ENCODE assay signal across 11 cellular contexts in the genomic region with DNA sequence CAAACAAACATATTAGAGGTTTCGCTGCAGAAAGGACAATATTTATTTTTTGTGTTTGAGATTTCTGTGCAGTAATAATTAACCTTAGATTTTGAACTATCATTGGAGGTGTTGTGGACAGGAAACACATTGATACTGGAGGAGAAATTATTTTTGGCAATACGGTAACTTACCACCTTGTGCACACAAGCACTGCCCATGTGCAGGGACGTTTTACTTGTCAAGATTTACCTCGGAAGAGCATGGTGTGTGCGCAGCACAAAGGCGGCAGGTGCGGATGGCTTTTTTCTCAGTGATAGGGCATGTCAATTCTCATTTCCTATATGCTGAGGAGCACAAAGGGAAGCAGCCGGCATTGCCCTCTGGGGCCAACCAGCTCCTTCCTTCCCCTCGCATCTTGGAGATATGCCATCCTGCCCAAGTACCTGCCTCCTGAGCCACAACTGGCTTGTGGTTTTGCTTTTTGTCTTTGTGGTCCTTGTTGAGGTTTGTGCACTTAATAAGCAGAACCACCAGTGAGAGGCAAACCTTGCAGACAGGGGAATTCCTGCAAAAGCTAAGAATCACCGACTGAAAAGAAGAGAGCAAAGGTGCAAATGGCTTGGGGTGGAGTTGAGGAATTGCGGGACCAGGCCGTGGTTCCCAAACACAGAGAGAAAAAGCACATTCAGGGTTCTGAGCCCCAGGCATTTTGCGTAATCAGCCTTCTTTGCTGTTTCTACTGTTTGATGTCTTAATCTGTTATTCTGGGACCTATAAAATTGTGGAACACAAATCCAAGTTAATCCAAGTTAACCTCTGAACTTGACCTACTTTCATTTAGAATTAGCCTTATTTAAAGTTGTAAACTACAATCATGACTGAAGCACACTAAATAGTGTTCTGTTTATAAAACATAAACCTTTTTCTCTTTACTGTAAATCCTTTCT. TPM values are rescaled to one million over a fixed set of nuclear protein-coding genes. Genes with fewer than 3 reads are reported as not detected.
DNase-seq lines count a peak whose midpoint lies in the region; ATAC-seq and TF ChIP-seq lines count a peak whose summit lies in the region.
"Had no signal": no experiment of that assay in that cellular context is flagged by ENCODE, and none has a peak within 500 bp of the region (broad histone marks: within the 10 kb centered on the region; RNA-seq: fewer than 3 reads in every experiment).

No MANE protein-coding gene starts in this region.

- no peak overlapping the region for H3K4me3 ChIP-seq in GM06990 (replicated peaks; ENCODE audit: low read depth, low read length)
- H3K4me3 ChIP-seq in endocrine pancreas (ENCODE audit: control insufficient read depth, insufficient read depth, low read length): peak overlapping the region; percentile 1

- DNase-seq in GM06990 (ENCODE audit: extremely low read depth, insufficient read length) (peak; percentile 3), KBM-7 (peak; percentile 70), GM13976 (ENCODE audit: low spot score) (no peak), NCI-H524 treated with DMSO at 0.1 percent for 48 hours (lab: John Stamatoyannopoulos, UW) (no peak), cardiac septum (ENCODE audit: low spot score) (no peak)
- DNase-seq: activated naive CD4-positive, alpha-beta T cell treated with anti-CD3 and anti-CD28 coated beads, Interleukin-2, amount 10 ng/mL, durations not matched to agents 7 days and 5 days; NCI-H2171 had no signal

- intact Hi-C loops in cardiac septum (cut with DNase I): no loop called here

- in situ Hi-C loops in KBM-7 (cut with MboI; ENCODE audit: low pct_unique_long_range_greater_than_20kb, low sequenced_read_pairs) (no loop called here), GM13976 (cut with MboI; ENCODE audit: low sequenced_read_pairs, unreplicated experiment) (no loop called here)

- peak; percentile 67 for ATAC-seq in GM19468 (IDR thresholded peaks at IDR 0.05; ENCODE audit: extremely low read depth, unreplicated experiment)
- no peak for ATAC-seq in GM21528 (IDR thresholded peaks at IDR 0.05; ENCODE audit: low FRiP score, unreplicated experiment)

- TF ChIP-seq CTCF in GM06990 (IDR thresholded peaks at IDR 0.05; ENCODE audit: insufficient read depth, low read length, poor library complexity, severe bottlenecking) (no peak), GM13976 (IDR thresholded peaks at IDR 0.05; ENCODE audit: borderline replicate concordance, control extremely low read depth, extremely low read depth, insufficient read depth, missing control alignments) (no peak)

- H3K9me3 ChIP-seq in endocrine pancreas (ENCODE audit: control insufficient read depth, low read length): no peaks in the 10 kb centered on the region

- H3K36me3 ChIP-seq in GM06990 (ENCODE audit: control insufficient read depth, insufficient read depth, low read length): no peaks in the 10 kb centered on the region
- no peaks in the 10 kb centered on the region for H3K36me3 ChIP-seq in endocrine pancreas (ENCODE audit: control insufficient read depth, insufficient read depth, low read length)

- H3K27me3 ChIP-seq in GM06990 (replicated peaks; ENCODE audit: control insufficient read depth, insufficient read depth, low read length) (no peaks in the 10 kb centered on the region; the same call in 1 of the 2 replicates), endocrine pancreas (ENCODE audit: control insufficient read depth, insufficient read depth, low read length) (no peaks in the 10 kb centered on the region)

- peaks cover 7% of the 10 kb centered on the region for H3K4me1 ChIP-seq in endocrine pancreas (ENCODE audit: control insufficient read depth, insufficient read depth, low read length)

- no peak overlapping the region for H3K9ac ChIP-seq in endocrine pancreas (ENCODE audit: control insufficient read depth, insufficient read depth, low read length)

RNA-seq across cellular contexts. Expression of a gene that starts 21.9 kb away (rescaled TPM):
- 3.0 TPM for total RNA-seq in cardiac septum
- total RNA-seq: G401 had no signal

Comparison
In these comparisons a context has a peak if more than half of its experiments do, and no peak if none do; other contexts are left out.
1. DNase-seq: peak in GM06990 (single experiment) and KBM-7 (single experiment); none in GM13976 (single experiment), NCI-H524 treated with DMSO at 0.1 percent for 48 hours (single experiment) and cardiac septum (single experiment).